ENCODE assay signal across 24 cellular contexts in the genomic region with DNA sequence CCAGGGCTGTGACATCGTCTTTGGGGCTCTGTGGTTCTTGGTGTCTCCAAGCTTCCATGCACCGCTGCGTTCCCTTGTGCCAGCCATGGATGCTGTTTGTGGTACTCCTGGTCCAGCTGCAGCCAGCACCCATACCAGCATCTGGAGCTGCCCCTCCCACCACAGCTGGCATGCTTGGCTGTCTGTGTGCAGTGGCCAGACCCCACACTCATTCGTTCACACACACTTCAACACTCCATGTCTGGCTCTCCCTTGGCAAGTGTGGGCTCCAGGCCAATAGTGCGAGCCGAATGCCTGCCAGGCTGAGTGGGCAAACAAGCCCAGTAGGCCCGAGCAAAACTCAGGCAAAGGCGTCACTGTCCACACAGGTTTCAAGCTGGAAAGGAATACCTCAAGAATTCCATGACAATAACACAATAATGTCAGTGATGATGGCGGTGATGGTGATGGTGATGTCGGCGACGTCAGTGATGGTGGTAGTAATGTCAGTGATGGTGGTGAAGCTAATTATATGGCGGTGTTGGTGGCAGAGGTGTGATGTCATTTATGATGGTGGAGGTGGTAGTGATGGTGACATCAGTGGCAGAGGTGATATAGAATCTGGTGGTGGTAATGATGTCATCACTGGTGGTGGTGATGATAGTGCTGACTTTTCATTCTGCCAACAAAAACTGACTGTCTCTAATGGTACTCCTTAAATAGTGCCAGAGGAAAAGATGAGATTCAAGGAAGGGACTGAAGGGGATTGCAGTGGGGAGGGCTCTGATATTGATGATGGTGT. TPM values are rescaled to one million over a fixed set of nuclear protein-coding genes. Genes with fewer than 3 reads are reported as not detected.
"Had no signal": no experiment of that assay in that cellular context is flagged by ENCODE, and none has a peak within 500 bp of the region (broad histone marks: within the 10 kb centered on the region; RNA-seq: fewer than 3 reads in every experiment).

No MANE protein-coding gene starts in this region.

- H3K27ac ChIP-seq: heart left ventricle, neural progenitor cell, pancreas, tibial artery, upper lobe of left lung had no signal

- DNase-seq: effector memory CD4-positive, alpha-beta T cell; heart left ventricle; hippocampal formation; kidney glomerular epithelial cell; mucosa of descending colon; natural killer cell; occipital lobe; pancreas; right cardiac atrium; stimulated activated CD4-positive, alpha-beta T cell treated with anti-CD3 and anti-CD28 coated beads, Interleukin-4, amount 100 ng/mL, for 1 hour; upper lobe of left lung had no signal

- ATAC-seq: heart left ventricle; mucosa of descending colon; natural killer cell; pancreas; right cardiac atrium; stimulated activated memory B cell treated with anti-CD40 and anti-IgM and Interleukin-4, amounts not matched to agents 10 μg/mL and 1 μg/mL and 100 μg/mL, for 72 hours had no signal

- H3K36me3 ChIP-seq: heart left ventricle, neural progenitor cell, pancreas, tibial artery, upper lobe of left lung had no signal

- H3K27ac Mint-ChIP-seq: natural killer cell; neural progenitor cell; progenitor cell of endocrine pancreas; stimulated activated memory B cell treated with anti-CD40 and anti-IgM and Interleukin-4, amounts not matched to agents 10 μg/mL and 1 μg/mL and 100 μg/mL, for 72 hours; stimulated activated naive CD8-positive, alpha-beta T cell treated with anti-CD3 and anti-CD28 coated beads, Interleukin-15, Interleukin-2, amounts not matched to agents 100 ng/mL and 50 ng/mL, for 24 hours had no signal

- H3K4me3 ChIP-seq: heart left ventricle, mucosa of descending colon, neural progenitor cell, pancreas, tibial artery, upper lobe of left lung had no signal

- H3K4me1 Mint-ChIP-seq: natural killer cell; stimulated activated memory B cell treated with anti-CD40 and anti-IgM and Interleukin-4, amounts not matched to agents 10 μg/mL and 1 μg/mL and 100 μg/mL, for 72 hours had no signal

- H3K4me1 ChIP-seq: neural progenitor cell, pancreas, tibial artery, upper lobe of left lung had no signal

- H3K36me3 Mint-ChIP-seq: natural killer cell; neural progenitor cell; stimulated activated memory B cell treated with anti-CD40 and anti-IgM and Interleukin-4, amounts not matched to agents 10 μg/mL and 1 μg/mL and 100 μg/mL, for 72 hours had no signal

- H3K4me3 Mint-ChIP-seq: natural killer cell; neural progenitor cell; stimulated activated memory B cell treated with anti-CD40 and anti-IgM and Interleukin-4, amounts not matched to agents 10 μg/mL and 1 μg/mL and 100 μg/mL, for 72 hours; stimulated activated naive CD8-positive, alpha-beta T cell treated with anti-CD3 and anti-CD28 coated beads, Interleukin-15, Interleukin-2, amounts not matched to agents 100 ng/mL and 50 ng/mL, for 24 hours had no signal

- H3K27me3 ChIP-seq: heart left ventricle, neural progenitor cell, pancreas, upper lobe of left lung had no signal

- FAIRE-seq: endometrium, frontal cortex, pancreas had no signal

- H3K9me3 Mint-ChIP-seq: natural killer cell; stimulated activated naive CD8-positive, alpha-beta T cell treated with anti-CD3 and anti-CD28 coated beads, Interleukin-15, Interleukin-2, amounts not matched to agents 100 ng/mL and 50 ng/mL, for 24 hours had no signal

- H3K9me3 ChIP-seq: mucosa of descending colon, pancreas, tibial artery had no signal

RNA-seq across cellular contexts. Expression of a gene that starts 19.3 kb away (rescaled TPM):
- total RNA-seq: esophagus mucosa, fibroblast of lung, frontal cortex, glomerular endothelial cell, heart left ventricle, liver, lung microvascular endothelial cell, mucosa of descending colon, natural killer cell, occipital lobe, pancreas, progenitor cell of endocrine pancreas, right cardiac atrium, temporal lobe, upper lobe of left lung had no signal
